In genomic region chr6:32845381-32845884, GRCh38 we compare ENCODE assay signal across 9 cellular contexts. TPM values are rescaled to one million over a fixed set of nuclear protein-coding genes. Genes with fewer than 3 reads are reported as not detected.
DNase-seq lines count a peak whose midpoint lies in the region; ATAC-seq and TF ChIP-seq lines count a peak whose summit lies in the region.
"Had no signal": no experiment of that assay in that cellular context is flagged by ENCODE, and none has a peak within 500 bp of the region (broad histone marks: within the 10 kb centered on the region; RNA-seq: fewer than 3 reads in every experiment).

No MANE protein-coding gene starts in this region.

- DNase-seq in DND-41 (peak; percentile 79), MV-4-11 (lab: John Stamatoyannopoulos, UW) (peak; percentile 65), NCI-H1694 treated with DMSO at 0.1 percent for 48 hours (lab: John Stamatoyannopoulos, UW) (no peak), mucosa of gallbladder (ENCODE audit: low spot score) (no peak), ACHN (no peak), HFFc6 (no peak)

- H3K36me3 ChIP-seq in DND-41 (ENCODE audit: insufficient read depth, low read length) (peaks cover 56% of the 10 kb centered on the region), parathyroid adenoma (ENCODE audit: control insufficient read depth, insufficient read depth, low read length) (no peaks in the 10 kb centered on the region)

- in situ Hi-C loops in ACHN (cut with HindIII; ENCODE audit: low pct_ligation_motif_present, low pct_unique_long_range_greater_than_20kb, low sequenced_read_pairs), result no loop called here

- H2AFZ ChIP-seq in DND-41 (ENCODE audit: low read depth, low read length), result no peak overlapping the region
- H2AFZ ChIP-seq in parathyroid adenoma, result no peak overlapping the region

- H3K27ac Mint-ChIP-seq in activated naive CD8-positive, alpha-beta T cell, result peak overlapping the region; percentile 100
- no peak overlapping the region for H3K27ac Mint-ChIP-seq in HFFc6

- no peaks in the 10 kb centered on the region for H3K27me3 ChIP-seq in DND-41 (ENCODE audit: insufficient read depth, low read length, poor library complexity)
- no peaks in the 10 kb centered on the region for H3K27me3 ChIP-seq in parathyroid adenoma (ENCODE audit: control insufficient read depth, insufficient read depth, low read length)

- H3K27me3 Mint-ChIP-seq in activated naive CD8-positive, alpha-beta T cell, result no peaks in the 10 kb centered on the region
- H3K27me3 Mint-ChIP-seq in HFFc6 (ENCODE audit: insufficient read depth), result peaks cover 6% of the 10 kb centered on the region

- peaks cover 64% of the 10 kb centered on the region for H3K36me3 Mint-ChIP-seq in activated naive CD8-positive, alpha-beta T cell
- H3K36me3 Mint-ChIP-seq in HFFc6 (ENCODE audit: low read depth), result peaks cover 38% of the 10 kb centered on the region

- TF ChIP-seq CTCF in DND-41 (IDR thresholded peaks at IDR 0.05; ENCODE audit: borderline replicate concordance, extremely low read depth, low read length, poor library complexity, severe bottlenecking) (no peak), parathyroid adenoma (IDR thresholded peaks at IDR 0.05) (no peak), HFFc6 (IDR thresholded peaks at IDR 0.05) (no peak)

- H3K79me2 ChIP-seq in DND-41 (ENCODE audit: insufficient read depth, low read length) (peaks cover 27% of the 10 kb centered on the region), parathyroid adenoma (no peaks in the 10 kb centered on the region)

- H3K27ac ChIP-seq in DND-41 (ENCODE audit: low read length) (peak overlapping the region; percentile 99), parathyroid adenoma (no peak overlapping the region)

- H3K4me2 ChIP-seq in DND-41 (ENCODE audit: insufficient read depth, low read length), result peak overlapping the region; percentile 79
- no peak overlapping the region for H3K4me2 ChIP-seq in parathyroid adenoma (ENCODE audit: low read length)

- H3K9me3 ChIP-seq in DND-41 (ENCODE audit: insufficient read depth, low read length, severe bottlenecking) (no peaks in the 10 kb centered on the region), parathyroid adenoma (ENCODE audit: control insufficient read depth, low read length) (no peaks in the 10 kb centered on the region)

- H3K4me3 ChIP-seq in DND-41 (ENCODE audit: low read depth in 1 of 2, low read length in 2 of 2) (peak overlapping the region in 1 of 2 experiments; percentile 94; a peak in 2 of 4 replicates), parathyroid adenoma (ENCODE audit: low read depth, low read length) (peak overlapping the region; percentile 87)

- H3K4me1 ChIP-seq in DND-41 (ENCODE audit: insufficient read depth, low read length) (peaks cover 48% of the 10 kb centered on the region), parathyroid adenoma (no peaks in the 10 kb centered on the region)

- peaks cover 81% of the 10 kb centered on the region for H3K4me1 Mint-ChIP-seq in activated naive CD8-positive, alpha-beta T cell (ENCODE audit: low read depth)
- H3K4me1 Mint-ChIP-seq in HFFc6 (ENCODE audit: low read depth), result peaks cover 28% of the 10 kb centered on the region

- peak overlapping the region; percentile 99 for H3K4me3 Mint-ChIP-seq in activated naive CD8-positive, alpha-beta T cell
- H3K4me3 Mint-ChIP-seq in HFFc6, result no peak overlapping the region

- ATAC-seq in DND-41 (ENCODE audit: insufficient read depth, low read depth), result peak; percentile 60

- no peaks in the 10 kb centered on the region for H4K20me1 ChIP-seq in DND-41 (ENCODE audit: insufficient read depth, low read length)

- peak overlapping the region; percentile 92 for H3K9ac ChIP-seq in DND-41 (ENCODE audit: low read depth, low read length)
- no peak overlapping the region for H3K9ac ChIP-seq in parathyroid adenoma

- no peaks in the 10 kb centered on the region for H3K9me3 Mint-ChIP-seq in activated naive CD8-positive, alpha-beta T cell (ENCODE audit: low read depth)
- H3K9me3 Mint-ChIP-seq in HFFc6, result no peaks in the 10 kb centered on the region

RNA-seq across cellular contexts. Expression of gene PSMB8, which starts 1.6 kb away (rescaled TPM):
- total RNA-seq in mucosa of gallbladder, result 73.7 TPM
- total RNA-seq in HFFc6 (2021; fragmentation: NEBNext Ultra II Directional; extraction: Animal tissue kit (Norgen Biotek cat#: 25700)), result 10 to 100 TPM; 24.4 to 43.3 (median 39.5) TPM

RNA-seq across cellular contexts. Expression of gene TAP2, which starts 6.9 kb away (rescaled TPM):
- 40.4 TPM for total RNA-seq in mucosa of gallbladder
- 10 to 100 TPM; 25.3 to 47.5 (median 39.2) TPM for total RNA-seq in HFFc6 (2021; fragmentation: NEBNext Ultra II Directional; extraction: Animal tissue kit (Norgen Biotek cat#: 25700))

RNA-seq across cellular contexts. Expression of gene TAP1, which starts 8.1 kb away (rescaled TPM):
- 41.3 TPM for total RNA-seq in mucosa of gallbladder
- total RNA-seq in HFFc6 (2021; fragmentation: NEBNext Ultra II Directional; extraction: Animal tissue kit (Norgen Biotek cat#: 25700)), result 10 to 100 TPM; 29.9 to 42.6 (median 37.8) TPM

RNA-seq across cellular contexts. Expression of gene PSMB9, which starts 8.6 kb away (rescaled TPM):
- total RNA-seq in mucosa of gallbladder, result 31.2 TPM
- 10 to 100 TPM in 4 of 6 experiments, 1 to 10 TPM in 2; 4.9 to 23.9 (median 20.9) TPM for total RNA-seq in HFFc6 (2021; fragmentation: NEBNext Ultra II Directional; extraction: Animal tissue kit (Norgen Biotek cat#: 25700))

RNA-seq across cellular contexts. Expression of gene HLA-DOB, which starts 28.6 kb away (rescaled TPM):
- total RNA-seq in mucosa of gallbladder, result 0.69 TPM
- under 1 TPM in 2 of 6 experiments, not detected in 4; 0.14 to 0.28 TPM for total RNA-seq in HFFc6 (2021; fragmentation: NEBNext Ultra II Directional; extraction: Animal tissue kit (Norgen Biotek cat#: 25700))
- total RNA-seq: SK-MEL-5 had no signal

Comparison
In these comparisons a context has a peak if more than half of its experiments do, and no peak if none do; other contexts are left out.
1. DNase-seq: peak in DND-41 (single experiment) and MV-4-11 (single experiment); none in NCI-H1694 treated with DMSO at 0.1 percent for 48 hours (single experiment), mucosa of gallbladder (single experiment), ACHN (single experiment) and HFFc6 (single experiment).